8 cellular contexts compared by ENCODE assay signal in genomic region chr10:96588601-96589419, GRCh38. TPM values are rescaled to one million over a fixed set of nuclear protein-coding genes. Genes with fewer than 3 reads are reported as not detected.
DNase-seq lines count a peak whose midpoint lies in the region; ATAC-seq and TF ChIP-seq lines count a peak whose summit lies in the region.

No MANE protein-coding gene starts in this region.

- H3K9ac ChIP-seq in BLaER1, result no peak overlapping the region

- H3K4me3 ChIP-seq in BLaER1 (no peak overlapping the region), spleen (no peak overlapping the region)

- DNase-seq in epithelial cell of prostate (ENCODE audit: low read depth, low spot score) (peak; percentile 63), spleen (no peak), hypothalamus (lab: John Stamatoyannopoulos, UW) (no peak), DMS 273 treated with DMSO at 0.1 percent for 48 hours (lab: John Stamatoyannopoulos, UW) (no peak), NCI-H510A (lab: John Stamatoyannopoulos, UW) (no peak)

- H3K4me1 ChIP-seq in BLaER1 (peaks cover 81% of the 10 kb centered on the region), spleen (peaks cover 26 to 56% (median 38%) of the 10 kb centered on the region in 6 donors)

- ATAC-seq in GM18867 (IDR thresholded peaks at IDR 0.05; ENCODE audit: unreplicated experiment), result peak; percentile 35
- peak; percentile 46 for ATAC-seq in HG03565 (IDR thresholded peaks at IDR 0.05; ENCODE audit: unreplicated experiment)

- H3K27me3 ChIP-seq in BLaER1 (no peaks in the 10 kb centered on the region), spleen (replicated peaks in 1 of 7) (no peaks in the 10 kb centered on the region)

- intact Hi-C loops in spleen (cut with DNase I; ENCODE audit: low total_unique reads), result no loop called here

- 53 to 71% (median 56%) methylated on average over 5 of the region's 5 CpGs for WGBS in spleen, 5 donors

- TF ChIP-seq CTCF in spleen (IDR thresholded peaks at IDR 0.05 in 8 of 11, conservative IDR thresholded peaks at IDR 0.05 in 3 of 11), result no peak

- peaks cover 6% of the 10 kb centered on the region; the same call in 1 of the 2 replicates for H3K9me3 ChIP-seq in BLaER1
- no peaks in the 10 kb centered on the region for H3K9me3 ChIP-seq in spleen

- peaks cover 28% of the 10 kb centered on the region for H4K20me1 ChIP-seq in BLaER1

- H3K36me3 ChIP-seq in BLaER1 (peaks cover 14% of the 10 kb centered on the region; the same call in 1 of the 2 replicates), spleen (peaks cover 0 to 22% (median 8%) of the 10 kb centered on the region in 6 donors)

- no peak for TF ChIP-seq POLR2A in spleen (IDR thresholded peaks at IDR 0.05)

- peak overlapping the region; percentile 94 for H3K4me2 ChIP-seq in BLaER1

- H3K27ac ChIP-seq in BLaER1 (peak overlapping the region; percentile 99), epithelial cell of prostate (peak overlapping the region; percentile 4), spleen (peak overlapping the region in 1 of 8 donors; percentile 100)

RNA-seq across cellular contexts. Expression of gene TM9SF3, which starts 2.0 kb away (rescaled TPM):
- 100 to 1,000 TPM in 1 of 7 donors, 10 to 100 TPM in 6; 65.7 to 107 (median 81.8) TPM for total RNA-seq in spleen
- polyA plus RNA-seq in spleen, result 10 to 100 TPM; 13.2 to 18.4 (median 18.3) TPM
